Comparison of ENCODE assay signal across 27 cellular contexts in the genomic region with DNA sequence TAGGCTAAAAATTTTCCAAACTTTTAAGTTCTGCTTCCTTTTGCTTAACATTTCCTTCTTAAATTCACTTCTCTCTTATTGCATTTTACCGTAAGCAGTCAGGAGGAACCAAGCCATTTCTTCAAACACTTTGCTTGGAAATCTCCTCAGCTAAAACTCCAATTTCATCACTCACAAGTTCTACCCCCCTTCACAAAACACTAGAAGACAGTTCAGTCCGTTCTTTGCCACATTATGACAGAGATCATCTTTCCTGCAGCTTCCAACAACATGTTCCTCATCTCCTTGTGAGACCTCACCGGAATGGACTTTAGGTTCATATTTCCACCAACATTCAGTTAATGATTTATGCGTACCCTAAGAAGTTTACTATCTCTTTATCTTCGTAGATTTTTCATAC.
"Had no signal": no experiment of that assay in that cellular context is flagged by ENCODE, and none has a peak within 500 bp of the region (broad histone marks: within the 10 kb centered on the region; RNA-seq: fewer than 3 reads in every experiment).

No MANE protein-coding gene starts in this region.

- H3K9me3 Mint-ChIP-seq: activated CD4-positive, alpha-beta memory T cell treated with anti-CD3 and anti-CD28 coated beads, Interleukin-2, amount 10 ng/mL, durations not matched to agents 7 days and 5 days; activated CD4-positive, alpha-beta T cell treated with anti-CD3 and anti-CD28 coated beads, Interleukin-2, amount 10 ng/mL, durations not matched to agents 7 days and 5 days; activated naive CD4-positive, alpha-beta T cell treated with anti-CD3 and anti-CD28 coated beads, Interleukin-2, amount 10 ng/mL, durations not matched to agents 7 days and 5 days; activated naive CD4-positive, alpha-beta T cell treated with anti-CD3 and anti-CD28 coated beads, Interleukin-2, amount 50 U/mL, for 72 hours; activated naive CD8-positive, alpha-beta T cell treated with anti-CD3 and anti-CD28 coated beads, Interleukin-2, amount 10 ng/mL, durations not matched to agents 7 days and 5 days; activated T-cell treated with anti-CD3 and anti-CD28 coated beads, Interleukin-2, amount 50 U/mL, for 24 hours; central memory CD8-positive, alpha-beta T cell; WTC11 had no signal

- H3K4me3 ChIP-seq: ascending aorta, breast epithelium, cardiac muscle cell had no signal

- DNase-seq: activated CD4-positive, alpha-beta memory T cell treated with anti-CD3 and anti-CD28 coated beads, Interleukin-2, amount 10 ng/mL, durations not matched to agents 7 days and 5 days; activated CD4-positive, alpha-beta T cell treated with anti-CD3 and anti-CD28 coated beads for 1 hour; activated CD4-positive, alpha-beta T cell treated with anti-CD3 and anti-CD28 coated beads for 4 hours; activated CD4-positive, alpha-beta T cell treated with anti-CD3 and anti-CD28 coated beads, Interleukin-2, amount 10 ng/mL, durations not matched to agents 7 days and 5 days; activated CD4-positive, alpha-beta T cell treated with anti-CD3 and anti-CD28 coated beads, Interleukin-2, amount 50 U/mL, for 4 hours; activated CD8-positive, alpha-beta memory T cell treated with anti-CD3 and anti-CD28 coated beads, Interleukin-2, amount 50 U/mL, for 48 hours; activated gamma-delta T cell; activated naive CD4-positive, alpha-beta T cell; activated naive CD4-positive, alpha-beta T cell treated with anti-CD3 and anti-CD28 coated beads, Interleukin-2, amount 10 ng/mL, durations not matched to agents 7 days and 5 days; activated naive CD8-positive, alpha-beta T cell treated with anti-CD3 and anti-CD28 coated beads, Interleukin-2, amount 10 ng/mL, durations not matched to agents 7 days and 5 days; activated T-cell treated with anti-CD3 and anti-CD28 coated beads for 4 hours; activated T-cell treated with anti-CD3 and anti-CD28 coated beads, Interleukin-2, amount 50 U/mL, for 24 hours; activated T-cell treated with anti-CD3 and anti-CD28 coated beads, Interleukin-2, amount 50 U/mL, for 72 hours; cortex of kidney; effector CD8-positive, alpha-beta T cell; foreskin fibroblast; head of caudate nucleus; T-helper 2 cell had no signal

- H3K36me3 ChIP-seq: ascending aorta, breast epithelium, cardiac muscle cell had no signal

- H3K27ac Mint-ChIP-seq: activated CD4-positive, alpha-beta memory T cell treated with anti-CD3 and anti-CD28 coated beads, Interleukin-2, amount 10 ng/mL, durations not matched to agents 7 days and 5 days; activated CD4-positive, alpha-beta T cell treated with anti-CD3 and anti-CD28 coated beads, Interleukin-2, amount 10 ng/mL, durations not matched to agents 7 days and 5 days; activated naive CD4-positive, alpha-beta T cell treated with anti-CD3 and anti-CD28 coated beads, Interleukin-2, amount 10 ng/mL, durations not matched to agents 7 days and 5 days; activated naive CD4-positive, alpha-beta T cell treated with anti-CD3 and anti-CD28 coated beads, Interleukin-2, amount 50 U/mL, for 72 hours; activated naive CD8-positive, alpha-beta T cell treated with anti-CD3 and anti-CD28 coated beads, Interleukin-2, amount 10 ng/mL, durations not matched to agents 7 days and 5 days; activated T-cell treated with anti-CD3 and anti-CD28 coated beads, Interleukin-2, amount 50 U/mL, for 24 hours; activated T-cell treated with anti-CD3 and anti-CD28 coated beads, Interleukin-2, amount 50 U/mL, for 72 hours; brain; WTC11 had no signal

- H3K9me3 ChIP-seq: ascending aorta had no signal

- H3K36me3 Mint-ChIP-seq: activated naive CD4-positive, alpha-beta T cell treated with anti-CD3 and anti-CD28 coated beads, Interleukin-2, amount 10 ng/mL, durations not matched to agents 7 days and 5 days; activated naive CD4-positive, alpha-beta T cell treated with anti-CD3 and anti-CD28 coated beads, Interleukin-2, amount 50 U/mL, for 72 hours; brain; WTC11 had no signal

- H3K27ac ChIP-seq: ascending aorta, breast epithelium, cardiac muscle cell, epithelial cell of prostate, VCaP had no signal

- ATAC-seq: activated naive CD4-positive, alpha-beta T cell treated with anti-CD3 and anti-CD28 coated beads, Interleukin-2, amount 50 U/mL, for 72 hours; activated T-cell treated with anti-CD3 and anti-CD28 coated beads, Interleukin-2, amount 50 U/mL, for 72 hours; WTC11 had no signal

- H3K27me3 ChIP-seq: ascending aorta, breast epithelium, cardiac muscle cell had no signal

- H3K4me3 Mint-ChIP-seq: activated CD4-positive, alpha-beta memory T cell treated with anti-CD3 and anti-CD28 coated beads, Interleukin-2, amount 10 ng/mL, durations not matched to agents 7 days and 5 days; activated CD4-positive, alpha-beta T cell treated with anti-CD3 and anti-CD28 coated beads, Interleukin-2, amount 10 ng/mL, durations not matched to agents 7 days and 5 days; activated naive CD4-positive, alpha-beta T cell treated with anti-CD3 and anti-CD28 coated beads, Interleukin-2, amount 10 ng/mL, durations not matched to agents 7 days and 5 days; activated naive CD8-positive, alpha-beta T cell treated with anti-CD3 and anti-CD28 coated beads, Interleukin-2, amount 10 ng/mL, durations not matched to agents 7 days and 5 days; activated T-cell treated with anti-CD3 and anti-CD28 coated beads, Interleukin-2, amount 50 U/mL, for 24 hours; activated T-cell treated with anti-CD3 and anti-CD28 coated beads, Interleukin-2, amount 50 U/mL, for 72 hours; brain; central memory CD8-positive, alpha-beta T cell; WTC11 had no signal

- H3K4me1 ChIP-seq: ascending aorta, breast epithelium had no signal

- H3K4me1 Mint-ChIP-seq: activated CD4-positive, alpha-beta memory T cell treated with anti-CD3 and anti-CD28 coated beads, Interleukin-2, amount 10 ng/mL, durations not matched to agents 7 days and 5 days; activated CD4-positive, alpha-beta T cell treated with anti-CD3 and anti-CD28 coated beads, Interleukin-2, amount 10 ng/mL, durations not matched to agents 7 days and 5 days; activated naive CD4-positive, alpha-beta T cell treated with anti-CD3 and anti-CD28 coated beads, Interleukin-2, amount 10 ng/mL, durations not matched to agents 7 days and 5 days; activated naive CD8-positive, alpha-beta T cell treated with anti-CD3 and anti-CD28 coated beads, Interleukin-2, amount 10 ng/mL, durations not matched to agents 7 days and 5 days; brain; central memory CD8-positive, alpha-beta T cell; WTC11 had no signal
